In genomic region chr13:51451134-51451466, GRCh38 we compare ENCODE assay signal across 8 cellular contexts. TPM values are rescaled to one million over a fixed set of nuclear protein-coding genes. Genes with fewer than 3 reads are reported as not detected.
DNase-seq lines count a peak whose midpoint lies in the region; ATAC-seq and TF ChIP-seq lines count a peak whose summit lies in the region.

No MANE protein-coding gene starts in this region.

- ATAC-seq in activated T-helper 17 cell treated with anti-CD3 and anti-CD28 coated beads, Interleukin-2, amount 50 U/mL, for 72 hours (replicated peaks) = no peak
- no peak for ATAC-seq in stimulated activated memory B cell treated with anti-CD40 and anti-IgM and Interleukin-4, amounts not matched to agents 10 μg/mL and 1 μg/mL and 100 μg/mL, for 72 hours
- ATAC-seq in HG03135 (IDR thresholded peaks at IDR 0.05; ENCODE audit: unreplicated experiment) = no peak

- H3K27me3 ChIP-seq in HL-60 (ENCODE audit: insufficient read depth, poor library complexity, severe bottlenecking) = no peaks in the 10 kb centered on the region

- no peaks in the 10 kb centered on the region for H3K27me3 Mint-ChIP-seq in activated T-helper 17 cell treated with anti-CD3 and anti-CD28 coated beads, Interleukin-2, amount 50 U/mL, for 72 hours
- no peaks in the 10 kb centered on the region for H3K27me3 Mint-ChIP-seq in stimulated activated memory B cell treated with anti-CD40 and anti-IgM and Interleukin-4, amounts not matched to agents 10 μg/mL and 1 μg/mL and 100 μg/mL, for 72 hours

- H3K27ac Mint-ChIP-seq in activated T-helper 17 cell treated with anti-CD3 and anti-CD28 coated beads, Interleukin-2, amount 50 U/mL, for 72 hours = peak overlapping the region; percentile 70
- peak overlapping the region; percentile 91 for H3K27ac Mint-ChIP-seq in stimulated activated memory B cell treated with anti-CD40 and anti-IgM and Interleukin-4, amounts not matched to agents 10 μg/mL and 1 μg/mL and 100 μg/mL, for 72 hours

- H3K9me3 Mint-ChIP-seq in activated T-helper 17 cell treated with anti-CD3 and anti-CD28 coated beads, Interleukin-2, amount 50 U/mL, for 72 hours = no peaks in the 10 kb centered on the region
- no peaks in the 10 kb centered on the region for H3K9me3 Mint-ChIP-seq in stimulated activated memory B cell treated with anti-CD40 and anti-IgM and Interleukin-4, amounts not matched to agents 10 μg/mL and 1 μg/mL and 100 μg/mL, for 72 hours

- peak overlapping the region; percentile 75 for H3K4me3 ChIP-seq in HL-60 (replicated peaks; ENCODE audit: insufficient read depth, low read length)
- peak overlapping the region; percentile 56 for H3K4me3 ChIP-seq in iPS-18c (ENCODE audit: insufficient read depth, low read depth, low read length)

- DNase-seq in HL-60 (ENCODE audit: low read depth in 1 of 2, low spot score in 1 of 2) (no peak), OCI-M2 (lab: John Stamatoyannopoulos, UW; ENCODE audit: unreplicated experiment) (no peak), GM03348 (ENCODE audit: low spot score) (no peak), NCI-H1694 treated with DMSO at 0.1 percent for 48 hours (lab: John Stamatoyannopoulos, UW) (no peak)

- peak overlapping the region; percentile 97 for H3K27ac ChIP-seq in HL-60 (replicated peaks)

- peaks cover 5% of the 10 kb centered on the region for H3K9me3 ChIP-seq in iPS-18c (ENCODE audit: control insufficient read depth, insufficient read depth, low read length)

- TF ChIP-seq CTCF in HL-60 (IDR thresholded peaks at IDR 0.05; ENCODE audit: insufficient read depth, low read length) = no peak

- peaks cover 94% of the 10 kb centered on the region for H3K36me3 Mint-ChIP-seq in activated T-helper 17 cell treated with anti-CD3 and anti-CD28 coated beads, Interleukin-2, amount 50 U/mL, for 72 hours (ENCODE audit: low read depth)
- peaks cover 25% of the 10 kb centered on the region for H3K36me3 Mint-ChIP-seq in stimulated activated memory B cell treated with anti-CD40 and anti-IgM and Interleukin-4, amounts not matched to agents 10 μg/mL and 1 μg/mL and 100 μg/mL, for 72 hours

- H3K4me3 Mint-ChIP-seq in activated T-helper 17 cell treated with anti-CD3 and anti-CD28 coated beads, Interleukin-2, amount 50 U/mL, for 72 hours = peak overlapping the region; percentile 87
- peak overlapping the region; percentile 93 for H3K4me3 Mint-ChIP-seq in stimulated activated memory B cell treated with anti-CD40 and anti-IgM and Interleukin-4, amounts not matched to agents 10 μg/mL and 1 μg/mL and 100 μg/mL, for 72 hours

- H3K4me1 Mint-ChIP-seq in activated T-helper 17 cell treated with anti-CD3 and anti-CD28 coated beads, Interleukin-2, amount 50 U/mL, for 72 hours = peaks cover 26% of the 10 kb centered on the region
- H3K4me1 Mint-ChIP-seq in stimulated activated memory B cell treated with anti-CD40 and anti-IgM and Interleukin-4, amounts not matched to agents 10 μg/mL and 1 μg/mL and 100 μg/mL, for 72 hours = peaks cover 37% of the 10 kb centered on the region

RNA-seq across cellular contexts. Expression of gene INTS6, which starts 1.7 kb away (rescaled TPM):
- 10 to 100 TPM; 54.2 to 69.4 TPM for total RNA-seq in activated T-helper 17 cell treated with anti-CD3 and anti-CD28 coated beads, Interleukin-2, amount 50 U/mL, for 72 hours
